8 cellular contexts compared by ENCODE assay signal in genomic region chr1:1213919-1214599, GRCh38. TPM values are rescaled to one million over a fixed set of nuclear protein-coding genes. Genes with fewer than 3 reads are reported as not detected.
DNase-seq lines count a peak whose midpoint lies in the region; ATAC-seq, FAIRE-seq and TF ChIP-seq lines count a peak whose summit lies in the region.
"Had no signal": no experiment of that assay in that cellular context is flagged by ENCODE, and none has a peak within 500 bp of the region (broad histone marks: within the 10 kb centered on the region; RNA-seq: fewer than 3 reads in every experiment).

TSS of gene TNFRSF4 (minus strand) at chr1:1214153. CDS start at chr1:1214127, 26 bp downstream.

- H3K4me3 ChIP-seq in Jurkat, Clone E6-1 (ENCODE audit: low read length): peak within 1 kb of the TSS; percentile 25
- H3K4me3 ChIP-seq in esophagus squamous epithelium: peak within 1 kb of the TSS in 3 of 4 donors; percentile 19 to 57 (median 38)

- peak within 1 kb of the TSS in 2 of 4 donors; percentile 47 to 68 for H3K27ac ChIP-seq in esophagus squamous epithelium

- peaks cover 10 to 55% (median 17%) of the 10 kb centered on the region in 3 donors for H3K4me1 ChIP-seq in esophagus squamous epithelium

- H3K27me3 ChIP-seq in esophagus squamous epithelium: peaks cover 0 to 16% (median 0%) of the 10 kb centered on the region in 4 donors

- intact Hi-C loops in esophagus squamous epithelium (cut with DNase I): no loop called here

- H3K4me1 Mint-ChIP-seq in stimulated activated memory B cell treated with anti-CD40 and anti-IgM and Interleukin-4, amounts not matched to agents 10 μg/mL and 1 μg/mL and 100 μg/mL, for 72 hours: peaks cover 69% of the 10 kb centered on the region
- H3K4me1 Mint-ChIP-seq in type B pancreatic cell (ENCODE audit: unreplicated experiment): no peaks in the 10 kb centered on the region

- WGBS in esophagus squamous epithelium, 2 donors: 58 to 80% methylated on average over 3 to 6 of the region's 28 CpGs

- peaks cover 8% of the 10 kb centered on the region for H3K27me3 Mint-ChIP-seq in stimulated activated memory B cell treated with anti-CD40 and anti-IgM and Interleukin-4, amounts not matched to agents 10 μg/mL and 1 μg/mL and 100 μg/mL, for 72 hours
- no peaks in the 10 kb centered on the region for H3K27me3 Mint-ChIP-seq in type B pancreatic cell

- no peak for FAIRE-seq in frontal cortex (lab: Jason Lieb, UNC)

- H3K4me3 Mint-ChIP-seq in stimulated activated memory B cell treated with anti-CD40 and anti-IgM and Interleukin-4, amounts not matched to agents 10 μg/mL and 1 μg/mL and 100 μg/mL, for 72 hours: peak within 1 kb of the TSS; percentile 57
- no peak within 1 kb of the TSS for H3K4me3 Mint-ChIP-seq in type B pancreatic cell

- peak; percentile 0 for ATAC-seq in stimulated activated memory B cell treated with anti-CD40 and anti-IgM and Interleukin-4, amounts not matched to agents 10 μg/mL and 1 μg/mL and 100 μg/mL, for 72 hours

- H3K9me3 Mint-ChIP-seq in stimulated activated memory B cell treated with anti-CD40 and anti-IgM and Interleukin-4, amounts not matched to agents 10 μg/mL and 1 μg/mL and 100 μg/mL, for 72 hours: no peaks in the 10 kb centered on the region
- H3K9me3 Mint-ChIP-seq in type B pancreatic cell: no peaks in the 10 kb centered on the region

- H3K9me3 ChIP-seq in esophagus squamous epithelium: no peaks in the 10 kb centered on the region

- TF ChIP-seq CTCF in esophagus squamous epithelium (IDR thresholded peaks at IDR 0.05) (no peak), type B pancreatic cell (conservative IDR thresholded peaks at IDR 0.05) (no peak)

- peaks cover 35% of the 10 kb centered on the region for H3K36me3 Mint-ChIP-seq in stimulated activated memory B cell treated with anti-CD40 and anti-IgM and Interleukin-4, amounts not matched to agents 10 μg/mL and 1 μg/mL and 100 μg/mL, for 72 hours
- H3K36me3 Mint-ChIP-seq in type B pancreatic cell: no peaks in the 10 kb centered on the region

- DNase-seq in Jurkat, Clone E6-1 (ENCODE audit: low read depth, low spot score): no peak
- peak; percentile 62 to 72 for DNase-seq in activated CD4-positive, alpha-beta T cell treated with anti-CD3 and anti-CD28 coated beads, Interleukin-2, amount 50 U/mL, for 4 hours
- DNase-seq in esophagus squamous epithelium (lab: John Stamatoyannopoulos, UW) (no peak), type B pancreatic cell (ENCODE audit: extremely low spot score, unreplicated experiment) (no peak), retina (no peak), frontal cortex (ENCODE audit: low spot score in 2 of 2) (no peak)
- DNase-seq: NCI-H345 had no signal

- H3K27ac Mint-ChIP-seq in stimulated activated memory B cell treated with anti-CD40 and anti-IgM and Interleukin-4, amounts not matched to agents 10 μg/mL and 1 μg/mL and 100 μg/mL, for 72 hours: peak within 1 kb of the TSS; percentile 72
- H3K27ac Mint-ChIP-seq in type B pancreatic cell: no peak within 1 kb of the TSS

- peaks cover 12 to 36% (median 15%) of the 10 kb centered on the region in 3 donors for H3K36me3 ChIP-seq in esophagus squamous epithelium

- no peak for TF ChIP-seq POLR2A in esophagus squamous epithelium (IDR thresholded peaks at IDR 0.05)

RNA-seq across cellular contexts. Expression of gene TNFRSF4, which starts in this region (rescaled TPM):
- 13.2 TPM for polyA plus RNA-seq in Jurkat, Clone E6-1 (2012; ENCODE audit: insufficient read depth, insufficient read length)
- 1 to 10 TPM in 1 of 4 donors, under 1 TPM in 2, not detected in 1; 0.40 to 1.3 (median 0.57) TPM for total RNA-seq in esophagus squamous epithelium
- 0.31 TPM in 1 of 2 replicates, not detected in the other for total RNA-seq in type B pancreatic cell (ENCODE audit: low replicate concordance)
- total RNA-seq in frontal cortex: not detected

Comparison
In these comparisons a context has a peak if more than half of its experiments do, and no peak if none do; other contexts are left out.
1. DNase-seq: peak in activated CD4-positive, alpha-beta T cell treated with anti-CD3 and anti-CD28 coated beads, Interleukin-2, amount 50 U/mL, for 4 hours (2 of 2); none in Jurkat, Clone E6-1 (single experiment), esophagus squamous epithelium (single experiment), type B pancreatic cell (single experiment), retina (single experiment) and frontal cortex (0 of 2).